Comparison of ENCODE assay signal across 8 cellular contexts in genomic region chr11:62336949-62337681, GRCh38. TPM values are rescaled to one million over a fixed set of nuclear protein-coding genes. Genes with fewer than 3 reads are reported as not detected.
DNase-seq lines count a peak whose midpoint lies in the region; ATAC-seq lines count a peak whose summit lies in the region.

Gene ASRGL1 (plus strand): TSS chr11:62337448. CDS start chr11:62337978, 530 bp downstream.

- no peaks in the 10 kb centered on the region for H3K9me3 Mint-ChIP-seq in activated CD8-positive, alpha-beta memory T cell treated with anti-CD3 and anti-CD28 coated beads, Interleukin-2, amount 10 ng/mL, durations not matched to agents 7 days and 5 days (ENCODE audit: low read depth)

- no peak within 1 kb of the TSS for H2BK120ac ChIP-seq in mesendoderm (ENCODE audit: low read depth, low read length)

- ATAC-seq in HG03135 (IDR thresholded peaks at IDR 0.05; ENCODE audit: unreplicated experiment) (peak; percentile 65), GM21528 (IDR thresholded peaks at IDR 0.05; ENCODE audit: low FRiP score, unreplicated experiment) (no peak)
- peak; percentile 93 for ATAC-seq in activated CD8-positive, alpha-beta memory T cell treated with anti-CD3 and anti-CD28 coated beads, Interleukin-2, amount 10 ng/mL, durations not matched to agents 7 days and 5 days

- H3K4me3 ChIP-seq in endocrine pancreas (ENCODE audit: control insufficient read depth, insufficient read depth, low read length) (peak within 1 kb of the TSS; percentile 77), mesendoderm (ENCODE audit: low read length) (peak within 1 kb of the TSS; percentile 46)

- peaks cover 46% of the 10 kb centered on the region for H3K27me3 Mint-ChIP-seq in activated CD8-positive, alpha-beta memory T cell treated with anti-CD3 and anti-CD28 coated beads, Interleukin-2, amount 10 ng/mL, durations not matched to agents 7 days and 5 days

- H3K4me3 Mint-ChIP-seq in activated CD8-positive, alpha-beta memory T cell treated with anti-CD3 and anti-CD28 coated beads, Interleukin-2, amount 10 ng/mL, durations not matched to agents 7 days and 5 days, result peak within 1 kb of the TSS; percentile 81

- H3K4me1 ChIP-seq in endocrine pancreas (ENCODE audit: control insufficient read depth, insufficient read depth, low read length) (peaks cover 5% of the 10 kb centered on the region), mesendoderm (ENCODE audit: control insufficient read depth, low read depth, low read length) (no peaks in the 10 kb centered on the region)

- no peak within 1 kb of the TSS for H4K8ac ChIP-seq in mesendoderm (ENCODE audit: low read depth, low read length)

- H3K27ac ChIP-seq in mesendoderm (ENCODE audit: low read depth, low read length), result no peak within 1 kb of the TSS

- no peak within 1 kb of the TSS for H2BK15ac ChIP-seq in mesendoderm (replicated peaks; ENCODE audit: low read depth)

- WGBS in mesendoderm (ENCODE audit: extremely low coverage, insufficient coverage, low lambda C conversion rate), result no CpG with 5 or more reads among the region's 67 CpGs

- H3K79me1 ChIP-seq in mesendoderm (ENCODE audit: low read length), result no peaks in the 10 kb centered on the region

- no peak within 1 kb of the TSS for H2BK5ac ChIP-seq in mesendoderm (ENCODE audit: low read length)

- DNase-seq in DMS79 (lab: John Stamatoyannopoulos, UW) (peak; percentile 73), NCI-H774 (lab: John Stamatoyannopoulos, UW) (peak; percentile 94), mesendoderm (peak; percentile 81)
- DNase-seq in activated CD8-positive, alpha-beta memory T cell treated with anti-CD3 and anti-CD28 coated beads, Interleukin-2, amount 10 ng/mL, durations not matched to agents 7 days and 5 days, result peak; percentile 80
- DNase-seq in stimulated activated CD8-positive, alpha-beta memory T cell treated with anti-CD3 and anti-CD28 coated beads, Interleukin-12 subunit alpha, Interleukin-12 subunit beta, amount 100 ng/mL, for 24 hours (ENCODE audit: extremely low read depth), result peak; percentile 55

- H3K27ac Mint-ChIP-seq in activated CD8-positive, alpha-beta memory T cell treated with anti-CD3 and anti-CD28 coated beads, Interleukin-2, amount 10 ng/mL, durations not matched to agents 7 days and 5 days, result peak within 1 kb of the TSS; percentile 15

- peak within 1 kb of the TSS; percentile 83 for H3K56ac ChIP-seq in mesendoderm (ENCODE audit: low read length)

- no peaks in the 10 kb centered on the region for H3K27me3 ChIP-seq in endocrine pancreas (ENCODE audit: control insufficient read depth, insufficient read depth, low read length)
- H3K27me3 ChIP-seq in mesendoderm (ENCODE audit: insufficient read depth, low read length, poor library complexity), result no peaks in the 10 kb centered on the region

- no peak within 1 kb of the TSS for H4K5ac ChIP-seq in mesendoderm (ENCODE audit: low read length)

- H3K79me2 ChIP-seq in mesendoderm (ENCODE audit: control insufficient read depth, insufficient read depth, low read length), result no peaks in the 10 kb centered on the region

- peak within 1 kb of the TSS; percentile 93 for H3K4me2 ChIP-seq in mesendoderm (ENCODE audit: low read length)

- no peak within 1 kb of the TSS for H3K4ac ChIP-seq in mesendoderm (ENCODE audit: low read depth, low read length)

- H3K9ac ChIP-seq in endocrine pancreas (ENCODE audit: control insufficient read depth, insufficient read depth, low read length) (peak within 1 kb of the TSS; percentile 78), mesendoderm (ENCODE audit: low read length) (peak within 1 kb of the TSS; percentile 72)

- CTCF ChIA-PET in activated CD8-positive, alpha-beta memory T cell treated with anti-CD3 and anti-CD28 coated beads, Interleukin-2, amount 10 ng/mL, durations not matched to agents 7 days and 5 days (lab: Charles Lee), result interaction anchor here (0.9 to 4.5 kb wide), 8 partner anchors 10 to 206 kb away, joined by 3 to 42 read pairs (median 4); no protein-coding TSS in a partner anchor

- no peaks in the 10 kb centered on the region for H3K36me3 Mint-ChIP-seq in activated CD8-positive, alpha-beta memory T cell treated with anti-CD3 and anti-CD28 coated beads, Interleukin-2, amount 10 ng/mL, durations not matched to agents 7 days and 5 days

- no peaks in the 10 kb centered on the region for H3K9me3 ChIP-seq in endocrine pancreas (ENCODE audit: control insufficient read depth, low read length)

- H3K36me3 ChIP-seq in endocrine pancreas (ENCODE audit: control insufficient read depth, insufficient read depth, low read length), result no peaks in the 10 kb centered on the region
- H3K36me3 ChIP-seq in mesendoderm (ENCODE audit: control insufficient read depth, insufficient read depth, low read length), result no peaks in the 10 kb centered on the region

- H3K23ac ChIP-seq in mesendoderm (ENCODE audit: low read length), result no peak within 1 kb of the TSS

- peaks cover 15% of the 10 kb centered on the region for H3K4me1 Mint-ChIP-seq in activated CD8-positive, alpha-beta memory T cell treated with anti-CD3 and anti-CD28 coated beads, Interleukin-2, amount 10 ng/mL, durations not matched to agents 7 days and 5 days

- no peak within 1 kb of the TSS for H3K18ac ChIP-seq in mesendoderm (ENCODE audit: low read length)

- H2AK5ac ChIP-seq in mesendoderm (ENCODE audit: low read length), result no peak within 1 kb of the TSS

RNA-seq across cellular contexts. Expression of gene ASRGL1, which starts in this region (rescaled TPM):
- total RNA-seq in activated CD8-positive, alpha-beta memory T cell treated with anti-CD3 and anti-CD28 coated beads, Interleukin-2, amount 10 ng/mL, durations not matched to agents 7 days and 5 days, result 1 to 10 TPM; 3.7 to 9.0 TPM
- polyA plus RNA-seq in mesendoderm (2013, experiment 1 of 2), result 12.6 TPM
- 12.4 TPM for polyA plus RNA-seq in mesendoderm (2013, experiment 2 of 2)
